Comparison of ENCODE assay signal across 13 cellular contexts in genomic region chr2:118224888-118225264, GRCh38.
DNase-seq lines count a peak whose midpoint lies in the region; ATAC-seq and TF ChIP-seq lines count a peak whose summit lies in the region.
"Had no signal": no experiment of that assay in that cellular context is flagged by ENCODE, and none has a peak within 500 bp of the region (broad histone marks: within the 10 kb centered on the region; RNA-seq: fewer than 3 reads in every experiment).

No MANE protein-coding gene starts in this region.

- H3K9me3 ChIP-seq in lower lobe of right lung = no peaks in the 10 kb centered on the region
- H3K9me3 ChIP-seq: adrenal gland had no signal

- peak overlapping the region; percentile 58 for H3K4me3 Mint-ChIP-seq in activated naive CD4-positive, alpha-beta T cell treated with anti-CD3 and anti-CD28 coated beads, Interleukin-2, amount 50 U/mL, for 24 hours
- peak overlapping the region; percentile 44 for H3K4me3 Mint-ChIP-seq in activated CD4-positive, alpha-beta memory T cell treated with anti-CD3 and anti-CD28 coated beads, Interleukin-2, amount 10 ng/mL, durations not matched to agents 7 days and 5 days

- no peak overlapping the region for H3K27ac Mint-ChIP-seq in activated naive CD4-positive, alpha-beta T cell treated with anti-CD3 and anti-CD28 coated beads, Interleukin-2, amount 50 U/mL, for 24 hours
- no peak overlapping the region for H3K27ac Mint-ChIP-seq in activated CD4-positive, alpha-beta memory T cell treated with anti-CD3 and anti-CD28 coated beads, Interleukin-2, amount 10 ng/mL, durations not matched to agents 7 days and 5 days

- H3K4me1 ChIP-seq in lower lobe of right lung = peaks cover 18% of the 10 kb centered on the region

- H3K27me3 Mint-ChIP-seq in activated naive CD4-positive, alpha-beta T cell treated with anti-CD3 and anti-CD28 coated beads, Interleukin-2, amount 50 U/mL, for 24 hours = peaks cover 57% of the 10 kb centered on the region
- H3K27me3 Mint-ChIP-seq in activated CD4-positive, alpha-beta memory T cell treated with anti-CD3 and anti-CD28 coated beads, Interleukin-2, amount 10 ng/mL, durations not matched to agents 7 days and 5 days = peaks cover 64% of the 10 kb centered on the region

- TF ChIP-seq CTCF in lower lobe of right lung (IDR thresholded peaks at IDR 0.05) = no peak

- peaks cover 30% of the 10 kb centered on the region for H3K4me1 Mint-ChIP-seq in activated naive CD4-positive, alpha-beta T cell treated with anti-CD3 and anti-CD28 coated beads, Interleukin-2, amount 50 U/mL, for 24 hours
- H3K4me1 Mint-ChIP-seq in activated CD4-positive, alpha-beta memory T cell treated with anti-CD3 and anti-CD28 coated beads, Interleukin-2, amount 10 ng/mL, durations not matched to agents 7 days and 5 days = peaks cover 22% of the 10 kb centered on the region

- ATAC-seq in lower lobe of right lung (peak; percentile 38 to 63), GM19467 (IDR thresholded peaks at IDR 0.05; ENCODE audit: unreplicated experiment) (no peak), GM19395 (IDR thresholded peaks at IDR 0.05; ENCODE audit: unreplicated experiment) (no peak), HG03039 (IDR thresholded peaks at IDR 0.05; ENCODE audit: unreplicated experiment) (no peak)

- H3K36me3 ChIP-seq in lower lobe of right lung = no peaks in the 10 kb centered on the region
- H3K36me3 ChIP-seq: adrenal gland had no signal

- intact Hi-C loops in lower lobe of right lung (cut with DNase I) = loop anchor here (10.0 kb wide), 1 partner anchor 630 kb away; no protein-coding TSS in a partner anchor

- no peaks in the 10 kb centered on the region for H3K36me3 Mint-ChIP-seq in activated naive CD4-positive, alpha-beta T cell treated with anti-CD3 and anti-CD28 coated beads, Interleukin-2, amount 50 U/mL, for 24 hours
- no peaks in the 10 kb centered on the region for H3K36me3 Mint-ChIP-seq in activated CD4-positive, alpha-beta memory T cell treated with anti-CD3 and anti-CD28 coated beads, Interleukin-2, amount 10 ng/mL, durations not matched to agents 7 days and 5 days (ENCODE audit: low read depth)

- DNase-seq in activated naive CD4-positive, alpha-beta T cell treated with Interleukin-2 at 50 U/mL for 16 hours = no peak
- no peak for DNase-seq in activated CD4-positive, alpha-beta memory T cell treated with anti-CD3 and anti-CD28 coated beads, Interleukin-2, amount 10 ng/mL, durations not matched to agents 7 days and 5 days
- no peak for DNase-seq in lower lobe of right lung
- no peak for DNase-seq in LoVo (ENCODE audit: low spot score)
- DNase-seq: adrenal gland, NCI-H146, SW 1271 had no signal

- H3K27ac ChIP-seq in lower lobe of right lung = peak overlapping the region; percentile 46
- H3K27ac ChIP-seq: adrenal gland, C4-2B, parathyroid adenoma had no signal

- H3K27me3 ChIP-seq in lower lobe of right lung (ENCODE audit: low read depth) = peaks cover 70% of the 10 kb centered on the region

- CTCF ChIA-PET in activated CD4-positive, alpha-beta memory T cell treated with anti-CD3 and anti-CD28 coated beads, Interleukin-2, amount 10 ng/mL, durations not matched to agents 7 days and 5 days (lab: Charles Lee) = interaction anchor here (2.0 to 4.3 kb wide), 3 partner anchors 179 to 631 kb away, joined by 8 to 38 read pairs (median 15); no protein-coding TSS in a partner anchor

- POLR2A ChIA-PET in activated CD4-positive, alpha-beta memory T cell treated with anti-CD3 and anti-CD28 coated beads, Interleukin-2, amount 10 ng/mL, durations not matched to agents 7 days and 5 days (lab: Charles Lee) = no interaction called here

- H3K4me3 ChIP-seq in lower lobe of right lung = peak overlapping the region; percentile 52

- no peaks in the 10 kb centered on the region for H3K9me3 Mint-ChIP-seq in activated naive CD4-positive, alpha-beta T cell treated with anti-CD3 and anti-CD28 coated beads, Interleukin-2, amount 50 U/mL, for 24 hours
- no peaks in the 10 kb centered on the region for H3K9me3 Mint-ChIP-seq in activated CD4-positive, alpha-beta memory T cell treated with anti-CD3 and anti-CD28 coated beads, Interleukin-2, amount 10 ng/mL, durations not matched to agents 7 days and 5 days

Comparison
In these comparisons a context has a peak if more than half of its experiments do, and no peak if none do; other contexts are left out.
1. ATAC-seq: peak in lower lobe of right lung (2 of 2); none in GM19467 (single experiment), GM19395 (single experiment) and HG03039 (single experiment).